Comparison of ENCODE assay signal across 1 cellular context in genomic region chr20:45019027-45019763, GRCh38.
TF ChIP-seq lines count a peak whose summit lies in the region.

No MANE protein-coding gene starts in this region.

TF ChIP-seq in IMR-90, 13 proteins besides CTCF, POLR2A, EP300 and RAD21 (continued from another document):
- TF ChIP-seq CEBPB (IDR thresholded peaks at IDR 0.05; ENCODE audit: low read depth, low read length), result no peak
- TF ChIP-seq USF2 (IDR thresholded peaks at IDR 0.05; ENCODE audit: low read depth, low read length), result no peak
